13 cellular contexts compared by ENCODE assay signal in the genomic region with DNA sequence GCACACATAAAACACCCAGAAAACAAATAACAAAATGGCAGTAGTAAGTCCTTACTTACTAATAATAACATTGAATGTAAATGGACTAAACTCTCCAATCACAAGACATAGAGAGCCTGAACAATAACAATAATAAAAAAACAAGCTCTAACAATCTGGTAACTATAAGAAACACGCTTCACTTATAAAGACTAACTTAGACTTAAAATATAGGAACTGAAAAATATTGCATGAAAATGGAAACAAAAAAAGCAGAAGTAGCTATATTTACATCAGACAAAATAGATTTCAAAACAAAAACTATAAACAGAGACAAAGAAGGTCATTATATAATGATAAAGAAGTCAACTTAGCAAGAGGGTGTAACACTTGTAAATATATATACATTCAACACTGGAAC.
A peak's percentile ranks its signal among the peaks of the same experiment; 100 is the strongest.
DNase-seq lines count a peak whose midpoint lies in the region; ATAC-seq and FAIRE-seq lines count a peak whose summit lies in the region.
"Had no signal": no experiment of that assay in that cellular context is flagged by ENCODE, and none has a peak within 500 bp of the region (broad histone marks: within the 10 kb centered on the region; RNA-seq: fewer than 3 reads in every experiment).

No MANE protein-coding gene starts in this region.

- H3K27ac Mint-ChIP-seq in activated CD4-positive, alpha-beta T cell treated with anti-CD3 and anti-CD28 coated beads, Interleukin-2, amount 10 ng/mL, durations not matched to agents 24 days and 14 days, result no peak overlapping the region
- no peak overlapping the region for H3K27ac Mint-ChIP-seq in natural killer cell treated with Interleukin-12 subunit alpha and Interleukin-12 subunit beta and Interleukin-15 and Interleukin-18, amount 100 ng/mL, for 72 hours
- H3K27ac Mint-ChIP-seq: mesothelial cell of epicardium, type B pancreatic cell had no signal

- H3K4me3 Mint-ChIP-seq in activated CD4-positive, alpha-beta T cell treated with anti-CD3 and anti-CD28 coated beads, Interleukin-2, amount 10 ng/mL, durations not matched to agents 24 days and 14 days, result no peak overlapping the region
- no peak overlapping the region for H3K4me3 Mint-ChIP-seq in natural killer cell treated with Interleukin-12 subunit alpha and Interleukin-12 subunit beta and Interleukin-15 and Interleukin-18, amount 100 ng/mL, for 72 hours
- H3K4me3 Mint-ChIP-seq: mesothelial cell of epicardium, type B pancreatic cell had no signal

- DNase-seq in activated CD4-positive, alpha-beta T cell treated with anti-CD3 and anti-CD28 coated beads, Interleukin-2, amount 10 ng/mL, durations not matched to agents 24 days and 14 days, result no peak
- DNase-seq in natural killer cell treated with Interleukin-12 subunit alpha and Interleukin-12 subunit beta and Interleukin-15 and Interleukin-18, amount 100 ng/mL, for 72 hours (ENCODE audit: low spot score), result no peak
- DNase-seq in AG08395 (ENCODE audit: low spot score) (no peak), caudate nucleus (lab: John Stamatoyannopoulos, UW) (no peak)
- DNase-seq: activated CD4-positive, alpha-beta T cell treated with anti-CD3 and anti-CD28 coated beads, Interleukin-2, amount 50 U/mL, for 4 hours; DND-41; NCI-H82 had no signal

- ATAC-seq in GM18868 (IDR thresholded peaks at IDR 0.05; ENCODE audit: unreplicated experiment) (peak; percentile 72), HG02610 (IDR thresholded peaks at IDR 0.05; ENCODE audit: unreplicated experiment) (peak; percentile 71), HG03520 (IDR thresholded peaks at IDR 0.05; ENCODE audit: unreplicated experiment) (peak; percentile 79)
- ATAC-seq in natural killer cell treated with Interleukin-12 subunit alpha and Interleukin-12 subunit beta and Interleukin-15 and Interleukin-18, amount 100 ng/mL, for 72 hours, result no peak

- peak; percentile 57 for FAIRE-seq in endometrium (lab: Jason Lieb, UNC)

- intact Hi-C loops in activated CD4-positive, alpha-beta T cell treated with anti-CD3 and anti-CD28 coated beads, Interleukin-2, amount 10 ng/mL, durations not matched to agents 24 days and 14 days (cut with micrococcal nuclease), result no loop called here

- H3K9me3 Mint-ChIP-seq in activated CD4-positive, alpha-beta T cell treated with anti-CD3 and anti-CD28 coated beads, Interleukin-2, amount 10 ng/mL, durations not matched to agents 24 days and 14 days, result no peaks in the 10 kb centered on the region
- peaks cover 9% of the 10 kb centered on the region for H3K9me3 Mint-ChIP-seq in natural killer cell treated with Interleukin-12 subunit alpha and Interleukin-12 subunit beta and Interleukin-15 and Interleukin-18, amount 100 ng/mL, for 72 hours
- H3K9me3 Mint-ChIP-seq: type B pancreatic cell had no signal

- H3K4me1 Mint-ChIP-seq in activated CD4-positive, alpha-beta T cell treated with anti-CD3 and anti-CD28 coated beads, Interleukin-2, amount 10 ng/mL, durations not matched to agents 24 days and 14 days, result no peaks in the 10 kb centered on the region
- H3K4me1 Mint-ChIP-seq in natural killer cell treated with Interleukin-12 subunit alpha and Interleukin-12 subunit beta and Interleukin-15 and Interleukin-18, amount 100 ng/mL, for 72 hours (ENCODE audit: low read depth in 2 of 2), result no peaks in the 10 kb centered on the region

- no peaks in the 10 kb centered on the region for H3K27me3 Mint-ChIP-seq in activated CD4-positive, alpha-beta T cell treated with anti-CD3 and anti-CD28 coated beads, Interleukin-2, amount 10 ng/mL, durations not matched to agents 24 days and 14 days
- H3K27me3 Mint-ChIP-seq in natural killer cell treated with Interleukin-12 subunit alpha and Interleukin-12 subunit beta and Interleukin-15 and Interleukin-18, amount 100 ng/mL, for 72 hours, result no peaks in the 10 kb centered on the region
- H3K27me3 Mint-ChIP-seq: type B pancreatic cell had no signal

- H3K36me3 Mint-ChIP-seq in activated CD4-positive, alpha-beta T cell treated with anti-CD3 and anti-CD28 coated beads, Interleukin-2, amount 10 ng/mL, durations not matched to agents 24 days and 14 days (ENCODE audit: low read depth), result no peaks in the 10 kb centered on the region
- H3K36me3 Mint-ChIP-seq in natural killer cell treated with Interleukin-12 subunit alpha and Interleukin-12 subunit beta and Interleukin-15 and Interleukin-18, amount 100 ng/mL, for 72 hours, result no peaks in the 10 kb centered on the region
- H3K36me3 Mint-ChIP-seq: mesothelial cell of epicardium, type B pancreatic cell had no signal

- no peak overlapping the region for H3K27ac ChIP-seq in caudate nucleus (ENCODE audit: low read depth, low read length)

Comparison
In these comparisons a context has a peak if more than half of its experiments do, and no peak if none do; other contexts are left out.
1. ATAC-seq: peak in GM18868 (single experiment), HG02610 (single experiment) and HG03520 (single experiment); none in natural killer cell treated with Interleukin-12 subunit alpha and Interleukin-12 subunit beta and Interleukin-15 and Interleukin-18, amount 100 ng/mL, for 72 hours (0 of 2).